ENCODE assay signal across 16 cellular contexts in the genomic region with DNA sequence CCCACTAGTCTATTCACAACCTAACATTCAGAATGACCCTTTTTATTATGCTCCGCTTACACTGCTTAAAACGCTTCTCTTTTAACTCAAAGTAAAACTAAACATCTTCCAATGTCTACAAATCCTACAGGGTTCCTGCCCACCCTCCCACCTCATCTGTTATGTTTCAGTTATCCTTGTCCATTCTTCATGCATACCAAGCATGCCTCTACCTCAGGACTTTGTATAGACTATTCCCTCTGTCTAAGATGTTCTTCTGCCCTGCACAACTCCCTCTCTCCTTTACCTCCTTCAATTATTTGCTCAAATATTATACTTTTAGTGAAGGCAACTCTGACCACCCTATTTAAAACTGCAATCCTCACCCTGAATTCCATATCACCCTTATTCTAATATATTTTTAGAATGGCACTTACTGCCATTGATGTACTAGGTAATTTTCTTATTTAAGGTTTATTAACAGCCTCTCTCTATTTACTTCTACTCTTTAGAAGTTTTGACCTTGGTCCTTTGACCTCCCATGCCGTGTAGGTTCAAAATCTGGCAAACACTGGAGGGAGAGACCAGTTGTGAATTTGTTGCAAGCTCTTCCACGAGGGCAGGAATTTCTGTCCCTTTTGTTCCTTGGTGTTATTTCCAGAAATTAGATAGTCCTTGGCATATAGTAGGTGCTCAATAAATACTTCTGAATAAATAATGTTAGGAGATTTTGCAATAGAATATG.
A peak's percentile ranks its signal among the peaks of the same experiment; 100 is the strongest.
DNase-seq lines count a peak whose midpoint lies in the region; ATAC-seq and TF ChIP-seq lines count a peak whose summit lies in the region.
"Had no signal": no experiment of that assay in that cellular context is flagged by ENCODE, and none has a peak within 500 bp of the region (broad histone marks: within the 10 kb centered on the region; RNA-seq: fewer than 3 reads in every experiment).

No MANE protein-coding gene starts in this region.

- H3K27ac ChIP-seq in liver (ENCODE audit: low read depth in 1 of 2, low read length in 2 of 2) (no peak overlapping the region), caudate nucleus (ENCODE audit: low read depth, low read length) (no peak overlapping the region)
- H3K27ac ChIP-seq: 22Rv1, BLaER1, HL-60 had no signal

- no peaks in the 10 kb centered on the region for H3K27me3 Mint-ChIP-seq in activated CD4-positive, alpha-beta T cell treated with anti-CD3 and anti-CD28 coated beads for 36 hours
- no peaks in the 10 kb centered on the region for H3K27me3 Mint-ChIP-seq in activated naive CD8-positive, alpha-beta T cell
- no peaks in the 10 kb centered on the region for H3K27me3 Mint-ChIP-seq in activated naive CD8-positive, alpha-beta T cell treated with anti-CD3 and anti-CD28 coated beads for 36 hours
- H3K27me3 Mint-ChIP-seq: CD8-positive, alpha-beta memory T cell had no signal

- no peaks in the 10 kb centered on the region for H3K27me3 ChIP-seq in liver (ENCODE audit: control insufficient read depth in 4 of 4, insufficient read depth in 4 of 4, low read length in 3 of 4)
- H3K27me3 ChIP-seq: BLaER1 had no signal

- POLR2A ChIA-PET in activated CD4-positive, alpha-beta T cell treated with anti-CD3 and anti-CD28 coated beads for 36 hours (lab: Charles Lee): no interaction called here

- peaks cover 0 to 2% (median 0%) of the 10 kb centered on the region in 4 donors for H3K36me3 ChIP-seq in liver (ENCODE audit: control insufficient read depth in 4 of 4, insufficient read depth in 3 of 4, low read depth in 1 of 4, low read length in 3 of 4)

- TF ChIP-seq RAD21 in liver (IDR thresholded peaks at IDR 0.05): no peak

- no peak for TF ChIP-seq CTCF in liver (IDR thresholded peaks at IDR 0.05; ENCODE audit: low read depth, low read length, missing input control)

- peaks cover 0 to 3% (median 0%) of the 10 kb centered on the region in 4 donors for H3K9me3 ChIP-seq in liver (ENCODE audit: control insufficient read depth in 4 of 4, low read length in 3 of 4)

- no peak for DNase-seq in activated CD4-positive, alpha-beta T cell treated with anti-CD3 and anti-CD28 coated beads for 36 hours
- no peak for DNase-seq in activated CD4-positive, alpha-beta T cell treated with anti-CD3 and anti-CD28 coated beads for 4 hours
- DNase-seq in activated naive CD8-positive, alpha-beta T cell treated with anti-CD3 and anti-CD28 coated beads for 36 hours: no peak
- no peak for DNase-seq in caudate nucleus (lab: John Stamatoyannopoulos, UW)
- DNase-seq in stimulated activated CD4-positive, alpha-beta T cell treated with anti-CD3 and anti-CD28 coated beads, Interleukin-15, amount 100 ng/mL, for 24 hours: no peak
- DNase-seq in putamen (ENCODE audit: low spot score): no peak
- DNase-seq: CD8-positive, alpha-beta memory T cell; DMS53; GF-D8; HCEC 1CT; HFFc6 had no signal

- no peak overlapping the region for H3K9ac ChIP-seq in liver (ENCODE audit: low read depth in 1 of 2, low read length in 2 of 2)
- H3K9ac ChIP-seq: BLaER1 had no signal

- WGBS in liver: 70% methylated on average over 4 of the region's 4 CpGs

- CTCF ChIA-PET in activated CD4-positive, alpha-beta T cell treated with anti-CD3 and anti-CD28 coated beads for 36 hours (lab: Charles Lee): no interaction called here

- H3K36me3 Mint-ChIP-seq in activated CD4-positive, alpha-beta T cell treated with anti-CD3 and anti-CD28 coated beads for 36 hours (ENCODE audit: low read depth): peaks cover 32% of the 10 kb centered on the region
- H3K36me3 Mint-ChIP-seq in activated naive CD8-positive, alpha-beta T cell: peaks cover 18% of the 10 kb centered on the region
- H3K36me3 Mint-ChIP-seq in activated naive CD8-positive, alpha-beta T cell treated with anti-CD3 and anti-CD28 coated beads for 36 hours: peaks cover 27% of the 10 kb centered on the region

- peaks cover 6% of the 10 kb centered on the region for H3K9me3 Mint-ChIP-seq in activated CD4-positive, alpha-beta T cell treated with anti-CD3 and anti-CD28 coated beads for 36 hours (ENCODE audit: low read depth)
- H3K9me3 Mint-ChIP-seq in activated naive CD8-positive, alpha-beta T cell (ENCODE audit: low read depth): no peaks in the 10 kb centered on the region
- H3K9me3 Mint-ChIP-seq in activated naive CD8-positive, alpha-beta T cell treated with anti-CD3 and anti-CD28 coated beads for 36 hours: peaks cover 8% of the 10 kb centered on the region
- H3K9me3 Mint-ChIP-seq: HFFc6 had no signal

- intact Hi-C loops in activated CD4-positive, alpha-beta T cell treated with anti-CD3 and anti-CD28 coated beads for 36 hours (cut with DNase I, micrococcal nuclease): no loop called here

- peak overlapping the region; percentile 48 for H3K27ac Mint-ChIP-seq in activated CD4-positive, alpha-beta T cell treated with anti-CD3 and anti-CD28 coated beads for 36 hours
- H3K27ac Mint-ChIP-seq in activated naive CD8-positive, alpha-beta T cell: peak overlapping the region; percentile 47
- H3K27ac Mint-ChIP-seq in activated naive CD8-positive, alpha-beta T cell treated with anti-CD3 and anti-CD28 coated beads for 36 hours: no peak overlapping the region
- H3K27ac Mint-ChIP-seq: CD8-positive, alpha-beta memory T cell; HFFc6 had no signal

- H3K4me3 ChIP-seq in liver (ENCODE audit: low read depth in 1 of 3, low read length in 3 of 3): no peak overlapping the region
- H3K4me3 ChIP-seq: BLaER1 had no signal

- no peak for ATAC-seq in activated CD4-positive, alpha-beta T cell treated with anti-CD3 and anti-CD28 coated beads for 36 hours

- H3K4me3 Mint-ChIP-seq in activated CD4-positive, alpha-beta T cell treated with anti-CD3 and anti-CD28 coated beads for 36 hours: no peak overlapping the region
- H3K4me3 Mint-ChIP-seq in activated naive CD8-positive, alpha-beta T cell: no peak overlapping the region
- H3K4me3 Mint-ChIP-seq in activated naive CD8-positive, alpha-beta T cell treated with anti-CD3 and anti-CD28 coated beads for 36 hours: no peak overlapping the region
- H3K4me3 Mint-ChIP-seq: CD8-positive, alpha-beta memory T cell; HFFc6 had no signal

- peaks cover 14 to 39% (median 31%) of the 10 kb centered on the region in 4 donors for H3K4me1 ChIP-seq in liver (ENCODE audit: control insufficient read depth in 4 of 4, insufficient read depth in 4 of 4, low read length in 3 of 4)
- H3K4me1 ChIP-seq: BLaER1 had no signal

- peaks cover 28% of the 10 kb centered on the region for H3K4me1 Mint-ChIP-seq in activated CD4-positive, alpha-beta T cell treated with anti-CD3 and anti-CD28 coated beads for 36 hours
- peaks cover 16% of the 10 kb centered on the region for H3K4me1 Mint-ChIP-seq in activated naive CD8-positive, alpha-beta T cell (ENCODE audit: low read depth)
- peaks cover 14% of the 10 kb centered on the region for H3K4me1 Mint-ChIP-seq in activated naive CD8-positive, alpha-beta T cell treated with anti-CD3 and anti-CD28 coated beads for 36 hours

TF ChIP-seq in liver, 16 proteins besides CTCF, POLR2A, EP300 and RAD21:
- peak in 1 of 2 donors; percentile 21 for TF ChIP-seq RXRA (IDR thresholded peaks at IDR 0.05)
- TF ChIP-seq JUND (IDR thresholded peaks at IDR 0.05): no peak
- TF ChIP-seq HNF4G (IDR thresholded peaks at IDR 0.05): no peak
- peak; percentile 51 to 62 for TF ChIP-seq HNF4A (conservative IDR thresholded peaks at IDR 0.05)
- TF ChIP-seq SP1 (IDR thresholded peaks at IDR 0.05): no peak
- no peak for TF ChIP-seq GABPA (IDR thresholded peaks at IDR 0.05 in 1 of 2, conservative IDR thresholded peaks at IDR 0.05 in 1 of 2)
